ENCODE assay signal across 12 cellular contexts in genomic region chr2:151334082-151334815, GRCh38. TPM values are rescaled to one million over a fixed set of nuclear protein-coding genes. Genes with fewer than 3 reads are reported as not detected.
DNase-seq lines count a peak whose midpoint lies in the region; ATAC-seq, FAIRE-seq and TF ChIP-seq lines count a peak whose summit lies in the region.
"Had no signal": no experiment of that assay in that cellular context is flagged by ENCODE, and none has a peak within 500 bp of the region (broad histone marks: within the 10 kb centered on the region; RNA-seq: fewer than 3 reads in every experiment).

No MANE protein-coding gene starts in this region.

- no peak for TF ChIP-seq EP300 in K562 (IDR thresholded peaks at IDR 0.05; ENCODE audit: low read length)

- 24% methylated on average over 3 of the region's 3 CpGs for WGBS in K562 (ENCODE audit: insufficient coverage, low coverage, missing lambda C conversion rate)

- H3K27me3 Mint-ChIP-seq in activated CD8-positive, alpha-beta T cell treated with anti-CD3 and anti-CD28 coated beads for 36 hours: no peaks in the 10 kb centered on the region
- H3K27me3 Mint-ChIP-seq in naive thymus-derived CD4-positive, alpha-beta T cell: peaks cover 0 to 40% (median 12%) of the 10 kb centered on the region in 5 donors

- CTCF ChIA-PET in K562 (lab: Yijun Ruan, JAX; ENCODE audit: low intra/inter-chr PET ratio): no interaction called here
- CTCF ChIA-PET in activated CD8-positive, alpha-beta T cell treated with anti-CD3 and anti-CD28 coated beads for 36 hours (lab: Charles Lee): no interaction called here
- CTCF ChIA-PET in naive thymus-derived CD4-positive, alpha-beta T cell (lab: Charles Lee): no interaction called here

- TF ChIP-seq CTCF in right atrium auricular region (IDR thresholded peaks at IDR 0.05): no peak
- TF ChIP-seq CTCF in K562 (IDR thresholded peaks at IDR 0.05 in 2 of 3, conservative IDR thresholded peaks at IDR 0.05 in 1 of 3; ENCODE audit: insufficient read depth in 2 of 3, low read depth in 1 of 3, low read length in 3 of 3): no peak
- TF ChIP-seq CTCF in activated CD8-positive, alpha-beta T cell treated with anti-CD3 and anti-CD28 coated beads for 36 hours (IDR thresholded peaks at IDR 0.05): no peak

- no peak overlapping the region for H3K27ac Mint-ChIP-seq in activated CD8-positive, alpha-beta T cell treated with anti-CD3 and anti-CD28 coated beads for 36 hours
- H3K27ac Mint-ChIP-seq in naive thymus-derived CD4-positive, alpha-beta T cell: no peak overlapping the region
- H3K27ac Mint-ChIP-seq: type B pancreatic cell had no signal

- H3K4me3 ChIP-seq in right atrium auricular region (no peak overlapping the region), K562 (no peak overlapping the region), HAP-1 (no peak overlapping the region)
- no peak overlapping the region for H3K4me3 ChIP-seq in naive thymus-derived CD4-positive, alpha-beta T cell (ENCODE audit: low read length)

- BruUV-seq in K562 (replicated peaks; lab: Mats Ljungman, UMichigan): no TSS peak

- H3K4me1 Mint-ChIP-seq in activated CD8-positive, alpha-beta T cell treated with anti-CD3 and anti-CD28 coated beads for 36 hours (ENCODE audit: low read depth): no peaks in the 10 kb centered on the region
- peaks cover 0 to 10% (median 9%) of the 10 kb centered on the region in 7 donors for H3K4me1 Mint-ChIP-seq in naive thymus-derived CD4-positive, alpha-beta T cell

- no peak for FAIRE-seq in K562 (lab: Jason Lieb, UNC)

- H3K27me3 ChIP-seq in right atrium auricular region (no peaks in the 10 kb centered on the region), K562 (ENCODE audit: control insufficient read depth in 2 of 2, insufficient read depth in 2 of 2, low read length in 2 of 2) (no peaks in the 10 kb centered on the region; a peak in 1 of 5 replicates), HAP-1 (ENCODE audit: low read depth) (no peaks in the 10 kb centered on the region)
- H3K27me3 ChIP-seq in naive thymus-derived CD4-positive, alpha-beta T cell (ENCODE audit: control insufficient read depth in 2 of 2, insufficient read depth in 2 of 2, low read length in 2 of 2): no peaks in the 10 kb centered on the region

- H3K36me3 ChIP-seq in right atrium auricular region: no peaks in the 10 kb centered on the region
- H3K36me3 ChIP-seq in K562 (ENCODE audit: control insufficient read depth, insufficient read depth, low read length): no peaks in the 10 kb centered on the region
- H3K36me3 ChIP-seq in HAP-1 (replicated peaks): no peaks in the 10 kb centered on the region
- H3K36me3 ChIP-seq in naive thymus-derived CD4-positive, alpha-beta T cell (ENCODE audit: control insufficient read depth in 2 of 3, insufficient read depth in 3 of 3, low read length in 3 of 3): no peaks in the 10 kb centered on the region

- DNase-seq in Right ventricle myocardium superior (no peak), right atrium auricular region (ENCODE audit: low spot score) (no peak), K562 (ENCODE audit: extremely low read depth in 1 of 4, low spot score in 3 of 4) (no peak), hepatic stellate cell (ENCODE audit: low spot score) (peak; percentile 76), HAP-1 (ENCODE audit: low spot score in 2 of 2) (no peak)
- DNase-seq in activated CD8-positive, alpha-beta T cell treated with anti-CD3 and anti-CD28 coated beads for 36 hours: no peak
- no peak for DNase-seq in naive thymus-derived CD4-positive, alpha-beta T cell
- DNase-seq: ACHN, activated gamma-delta T cell treated with Interleukin-2 at 50 U/mL for 16 hours, NCI-H774 had no signal

- POLR2A ChIA-PET in K562 (lab: Yijun Ruan, JAX): no interaction called here
- POLR2A ChIA-PET in activated CD8-positive, alpha-beta T cell treated with anti-CD3 and anti-CD28 coated beads for 36 hours (lab: Charles Lee): no interaction called here
- POLR2A ChIA-PET in naive thymus-derived CD4-positive, alpha-beta T cell (lab: Charles Lee): no interaction called here

- H3K27ac ChIP-seq in right atrium auricular region: peak overlapping the region in 1 of 2 donors; percentile 51
- no peak overlapping the region for H3K27ac ChIP-seq in K562 (ENCODE audit: extremely low read depth, low read depth, low read length)
- no peak overlapping the region for H3K27ac ChIP-seq in naive thymus-derived CD4-positive, alpha-beta T cell (ENCODE audit: low read depth, low read length)

- no peak overlapping the region for H3K4me2 ChIP-seq in K562 (ENCODE audit: insufficient read depth, low read length)

- H3K4me3 Mint-ChIP-seq in activated CD8-positive, alpha-beta T cell treated with anti-CD3 and anti-CD28 coated beads for 36 hours: no peak overlapping the region
- H3K4me3 Mint-ChIP-seq in naive thymus-derived CD4-positive, alpha-beta T cell: no peak overlapping the region
- H3K4me3 Mint-ChIP-seq: type B pancreatic cell had no signal

- TF ChIP-seq RAD21 in K562 (CRISPR knock-in tag; conservative IDR thresholded peaks at IDR 0.05 in 1 of 2, IDR thresholded peaks at IDR 0.05 in 1 of 2): no peak

- no peak for TF ChIP-seq POLR2A in K562 (conservative IDR thresholded peaks at IDR 0.05)

- intact Hi-C loops in Right ventricle myocardium superior (cut with DNase I): no loop called here
- intact Hi-C loops in K562 (cut with micrococcal nuclease): no loop called here
- intact Hi-C loops in activated CD8-positive, alpha-beta T cell treated with anti-CD3 and anti-CD28 coated beads for 36 hours (cut with micrococcal nuclease): no loop called here
- intact Hi-C loops in naive thymus-derived CD4-positive, alpha-beta T cell (cut with micrococcal nuclease): no loop called here

- H3K79me2 ChIP-seq in K562 (ENCODE audit: control insufficient read depth, insufficient read depth, low read length): no peaks in the 10 kb centered on the region

- H3K9ac ChIP-seq in K562 (ENCODE audit: insufficient read depth in 1 of 2, low read depth in 2 of 2, low read length in 2 of 2): no peak overlapping the region

- H3K9me1 ChIP-seq in K562 (ENCODE audit: control insufficient read depth, insufficient read depth, low read length): no peaks in the 10 kb centered on the region

- H3K9me3 ChIP-seq in right atrium auricular region (peaks cover 0 to 8% of the 10 kb centered on the region in 2 donors), K562 (replicated peaks; ENCODE audit: control insufficient read depth, insufficient read depth, low read depth, low read length) (no peaks in the 10 kb centered on the region), HAP-1 (no peaks in the 10 kb centered on the region)
- H3K9me3 ChIP-seq in naive thymus-derived CD4-positive, alpha-beta T cell (ENCODE audit: control insufficient read depth in 2 of 3, low read length in 3 of 3): no peaks in the 10 kb centered on the region

- no peaks in the 10 kb centered on the region for H4K20me1 ChIP-seq in K562 (replicated peaks; ENCODE audit: control insufficient read depth, insufficient read depth, low read length)

- H2AFZ ChIP-seq in K562 (ENCODE audit: low read depth, low read length): peak overlapping the region; percentile 32

- ATAC-seq in Right ventricle myocardium superior (ENCODE audit: poor library complexity) (peak; percentile 88), K562 (no peak), HG02885 (IDR thresholded peaks at IDR 0.05; ENCODE audit: poor library complexity, unreplicated experiment) (no peak)
- ATAC-seq in activated CD8-positive, alpha-beta T cell treated with anti-CD3 and anti-CD28 coated beads for 36 hours: no peak
- ATAC-seq in naive thymus-derived CD4-positive, alpha-beta T cell: no peak

- H3K4me1 ChIP-seq in right atrium auricular region: no peaks in the 10 kb centered on the region
- H3K4me1 ChIP-seq in K562 (replicated peaks in 1 of 2; ENCODE audit: control insufficient read depth in 2 of 2, insufficient read depth in 2 of 2, low read length in 2 of 2): no peaks in the 10 kb centered on the region
- H3K4me1 ChIP-seq in HAP-1: no peaks in the 10 kb centered on the region
- H3K4me1 ChIP-seq in naive thymus-derived CD4-positive, alpha-beta T cell (ENCODE audit: control insufficient read depth in 2 of 2, insufficient read depth in 2 of 2, low read length in 2 of 2): no peaks in the 10 kb centered on the region

- in situ Hi-C loops in K562 (cut with MboI): no loop called here
- in situ Hi-C loops in HAP-1 (cut with MboI; ENCODE audit: low sequenced_read_pairs): no loop called here

- no peaks in the 10 kb centered on the region for H3K36me3 Mint-ChIP-seq in activated CD8-positive, alpha-beta T cell treated with anti-CD3 and anti-CD28 coated beads for 36 hours (ENCODE audit: low read depth)
- H3K36me3 Mint-ChIP-seq in naive thymus-derived CD4-positive, alpha-beta T cell: no peaks in the 10 kb centered on the region
- H3K36me3 Mint-ChIP-seq: type B pancreatic cell had no signal

- H3K9me3 Mint-ChIP-seq in activated CD8-positive, alpha-beta T cell treated with anti-CD3 and anti-CD28 coated beads for 36 hours: no peaks in the 10 kb centered on the region
- no peaks in the 10 kb centered on the region for H3K9me3 Mint-ChIP-seq in naive thymus-derived CD4-positive, alpha-beta T cell
- H3K9me3 Mint-ChIP-seq: type B pancreatic cell had no signal

RNA-seq across cellular contexts. Expression of gene TNFAIP6, which starts 23.1 kb away (rescaled TPM):
- total RNA-seq in Right ventricle myocardium superior: 2.8 TPM
- total RNA-seq in right atrium auricular region: 1 to 10 TPM; 2.8 to 5.2 TPM
- total RNA-seq in K562 (2011; cell fraction: chromatin; rRNA removed; ENCODE audit: low replicate concordance): not detected in 2 replicates
- total RNA-seq in K562 (2011; cell fraction: nucleolus; rRNA removed): not detected in 2 replicates
- not detected in 2 replicates for total RNA-seq in K562 (2011; cell fraction: nucleoplasm; rRNA removed)
- not detected in 2 replicates for total RNA-seq in K562 (2014; rRNA removed)
- total RNA-seq in K562 (2014; rRNA removed; fragmentation: Illumina TruSeq; extraction: Trizol): not detected in 2 replicates
- not detected in 2 replicates for total RNA-seq in K562 (2015; rRNA removed; fragmentation: Illumina TruSeq; extraction: Trizol)
- not detected in 2 replicates for total RNA-seq in K562 (2021)
- not detected in 2 replicates for polyA plus RNA-seq in K562 (2011; rRNA removed)
- not detected in 2 replicates for polyA plus RNA-seq in K562 (2011; cell fraction: cytosol; rRNA removed)
- not detected in 2 replicates for polyA plus RNA-seq in K562 (2011; cell fraction: nucleus; rRNA removed)
- polyA plus RNA-seq in K562 (2012): 0.11 and 0.16 TPM in 2 replicates
- polyA plus RNA-seq in K562 (2014; fragmentation: Illumina TruSeq; extraction: Trizol): 0.07 and 0.32 TPM in 2 replicates
- under 1 TPM; 0.08 to 0.28 TPM for polyA plus RNA-seq in K562 (2014; fragmentation: Nextera tagmentation; extraction: Ambion mirVana)
- polyA plus RNA-seq in K562 (2014; rRNA removed): not detected in 2 replicates
- not detected in 2 replicates for polyA minus RNA-seq in K562 (2011; rRNA and poly(A)+ RNA removed)
- polyA minus RNA-seq in K562 (2011; cell fraction: cytosol; rRNA and poly(A)+ RNA removed): not detected in 2 replicates
- polyA minus RNA-seq in K562 (2011; cell fraction: nucleus; rRNA and poly(A)+ RNA removed): not detected in 2 replicates
- not detected for total RNA-seq in activated CD8-positive, alpha-beta T cell treated with anti-CD3 and anti-CD28 coated beads for 36 hours
- total RNA-seq in naive thymus-derived CD4-positive, alpha-beta T cell: under 1 TPM in 1 of 5 experiments, not detected in 4; 0.34 TPM
- polyA plus RNA-seq in naive thymus-derived CD4-positive, alpha-beta T cell: not detected

RNA-seq across cellular contexts. Expression of gene NMI, which starts 44.8 kb away (rescaled TPM):
- total RNA-seq in Right ventricle myocardium superior: 3.6 TPM
- 1 to 10 TPM; 3.6 to 3.9 TPM for total RNA-seq in right atrium auricular region
- total RNA-seq in K562 (2011; cell fraction: chromatin; rRNA removed; ENCODE audit: low replicate concordance): 3.5 and 10.2 TPM in 2 replicates
- total RNA-seq in K562 (2011; cell fraction: nucleolus; rRNA removed): 1.8 and 2.4 TPM in 2 replicates
- total RNA-seq in K562 (2011; cell fraction: nucleoplasm; rRNA removed): 5.3 and 8.5 TPM in 2 replicates
- total RNA-seq in K562 (2014; rRNA removed): 21.9 and 23.5 TPM in 2 replicates
- 20.3 and 23.6 TPM in 2 replicates for total RNA-seq in K562 (2014; rRNA removed; fragmentation: Illumina TruSeq; extraction: Trizol)
- 25.0 and 31.1 TPM in 2 replicates for total RNA-seq in K562 (2015; rRNA removed; fragmentation: Illumina TruSeq; extraction: Trizol)
- 23.3 and 25.0 TPM in 2 replicates for total RNA-seq in K562 (2021)
- 13.6 and 17.4 TPM in 2 replicates for polyA plus RNA-seq in K562 (2011; rRNA removed)
- 2.3 and 5.3 TPM in 2 replicates for polyA plus RNA-seq in K562 (2011; cell fraction: cytosol; rRNA removed)
- polyA plus RNA-seq in K562 (2011; cell fraction: nucleus; rRNA removed): 2.6 and 4.1 TPM in 2 replicates
- 49.3 and 55.1 TPM in 2 replicates for polyA plus RNA-seq in K562 (2012)
- 34.0 and 39.5 TPM in 2 replicates for polyA plus RNA-seq in K562 (2014; fragmentation: Illumina TruSeq; extraction: Trizol)
- polyA plus RNA-seq in K562 (2014; fragmentation: Nextera tagmentation; extraction: Ambion mirVana): 10 to 100 TPM; 29.7 to 36.4 TPM
- 35.7 and 39.0 TPM in 2 replicates for polyA plus RNA-seq in K562 (2014; rRNA removed)
- polyA minus RNA-seq in K562 (2011; rRNA and poly(A)+ RNA removed): 11.9 and 15.3 TPM in 2 replicates
- 4.5 and 7.8 TPM in 2 replicates for polyA minus RNA-seq in K562 (2011; cell fraction: cytosol; rRNA and poly(A)+ RNA removed)
- 3.0 and 4.9 TPM in 2 replicates for polyA minus RNA-seq in K562 (2011; cell fraction: nucleus; rRNA and poly(A)+ RNA removed)
- 10 to 100 TPM; 28.4 to 28.5 TPM for total RNA-seq in activated CD8-positive, alpha-beta T cell treated with anti-CD3 and anti-CD28 coated beads for 36 hours
- total RNA-seq in naive thymus-derived CD4-positive, alpha-beta T cell: 10 to 100 TPM; 14.9 to 69.9 (median 29.3) TPM
- 10 to 100 TPM; 28.8 to 51.4 TPM for polyA plus RNA-seq in naive thymus-derived CD4-positive, alpha-beta T cell
